21 cellular contexts compared by ENCODE assay signal in genomic region chr3:52461874-52462273, GRCh38. TPM values are rescaled to one million over a fixed set of nuclear protein-coding genes. Genes with fewer than 3 reads are reported as not detected.
DNase-seq lines count a peak whose midpoint lies in the region; TF ChIP-seq lines count a peak whose summit lies in the region.
"Had no signal": no experiment of that assay in that cellular context is flagged by ENCODE, and none has a peak within 500 bp of the region (broad histone marks: within the 10 kb centered on the region; RNA-seq: fewer than 3 reads in every experiment).

No MANE protein-coding gene starts in this region.

- H3K36me3 ChIP-seq in neuronal stem cell (replicated peaks in 1 of 2; ENCODE audit: control insufficient read depth in 2 of 2, insufficient read depth in 2 of 2, low read length in 2 of 2): peaks cover 36 to 98% of the 10 kb centered on the region in 2 donors

- no peak overlapping the region for H4K8ac ChIP-seq in neuronal stem cell (ENCODE audit: low read depth, low read length)

- H3K18ac ChIP-seq in neuronal stem cell (ENCODE audit: low read length): no peak overlapping the region

- peak overlapping the region; percentile 14 for H3K4me2 ChIP-seq in neuronal stem cell (ENCODE audit: insufficient read depth, low read length, poor library complexity, severe bottlenecking)
- H3K4me2 ChIP-seq: GM23338 had no signal

- H4K91ac ChIP-seq in neuronal stem cell (ENCODE audit: low read depth, low read length, poor library complexity): no peak overlapping the region

- H3K9ac ChIP-seq in neuronal stem cell (ENCODE audit: low read depth, low read length, poor library complexity): no peak overlapping the region

- no peak for TF ChIP-seq CTCF in RWPE1 (conservative IDR thresholded peaks at IDR 0.05; ENCODE audit: low read depth)

- DNase-seq in AG08395 (ENCODE audit: low spot score): peak; percentile 42
- DNase-seq in RWPE1 (ENCODE audit: low spot score): no peak
- DNase-seq in fibroblast of gingiva (ENCODE audit: low read depth): peak; percentile 50
- no peak for DNase-seq in neuronal stem cell (ENCODE audit: low spot score)
- DNase-seq in mesenteric fat pad (ENCODE audit: low spot score): no peak
- DNase-seq in UCSD-AML1 (lab: John Stamatoyannopoulos, UW; ENCODE audit: unreplicated experiment): no peak
- no peak for DNase-seq in stimulated activated CD4-positive, alpha-beta T cell treated with anti-CD3 and anti-CD28 coated beads, Interleukin-2, amount 100 ng/mL, for 24 hours
- no peak for DNase-seq in COR-L47 (lab: John Stamatoyannopoulos, UW)
- DNase-seq: CD4-positive, CD25-positive, alpha-beta regulatory T cell; DMS79 treated with DMSO at 0.1 percent for 48 hours; KBM-7; NCI-H1092 treated with DMSO at 0.1 percent for 48 hours; NCI-H1436 treated with DMSO at 0.1 percent for 48 hours; NCI-H1930; NCI-H2227 treated with DMSO at 0.1 percent for 48 hours; NCI-H510A; SJCRH30 had no signal

- H2BK12ac ChIP-seq in neuronal stem cell (ENCODE audit: low read length): no peak overlapping the region

- no peak overlapping the region for H2BK120ac ChIP-seq in neuronal stem cell (ENCODE audit: low read depth, low read length)

- no peak overlapping the region for H3K4ac ChIP-seq in neuronal stem cell (ENCODE audit: low read length)

- H2AK5ac ChIP-seq in neuronal stem cell (ENCODE audit: low read depth, low read length): no peak overlapping the region

- H3K27ac ChIP-seq in RWPE1 (peak overlapping the region; percentile 27), neuronal stem cell (replicated peaks; ENCODE audit: low read length) (no peak overlapping the region)
- H3K27ac ChIP-seq: HL-60, SJCRH30 had no signal

- peaks cover 0 to 2% of the 10 kb centered on the region in 2 donors for H3K9me3 ChIP-seq in neuronal stem cell (replicated peaks in 1 of 2; ENCODE audit: control insufficient read depth in 2 of 2, insufficient read depth in 1 of 2, low read depth in 1 of 2, low read length in 2 of 2)
- H3K9me3 ChIP-seq: HAP-1, SJCRH30 had no signal

- no peaks in the 10 kb centered on the region for H3K27me3 ChIP-seq in neuronal stem cell (ENCODE audit: control insufficient read depth in 3 of 3, insufficient read depth in 3 of 3, low read depth in 1 of 3, low read length in 3 of 3)
- H3K27me3 ChIP-seq: SJCRH30 had no signal

- H3K23ac ChIP-seq in neuronal stem cell (ENCODE audit: low read depth, low read length, poor library complexity): no peak overlapping the region

- no peak overlapping the region for H2BK5ac ChIP-seq in neuronal stem cell (ENCODE audit: low read length)

- WGBS in neuronal stem cell (ENCODE audit: extremely low coverage in 2 of 2, insufficient read length in 2 of 2, insufficient replicate concordance in 1 of 2), 2 donors: no CpG with 5 or more reads among the region's 6 CpGs

- peaks cover 15% of the 10 kb centered on the region for H3K79me1 ChIP-seq in neuronal stem cell (ENCODE audit: low read depth, low read length)

- POLR2A ChIA-PET in RWPE1 (lab: Yijun Ruan, JAX; ENCODE audit: low non-redundant PET): interaction anchor here (0.6 kb wide), 1 partner anchor 81 kb away, joined by 3 read pairs; no protein-coding TSS in a partner anchor

- H3K14ac ChIP-seq in neuronal stem cell (ENCODE audit: low read length): no peak overlapping the region

- H3K4me3 ChIP-seq in neuronal stem cell (ENCODE audit: low read length in 2 of 2): no peak overlapping the region
- H3K4me3 ChIP-seq: GM23338, HAP-1, SJCRH30 had no signal

- no peak overlapping the region for H2BK15ac ChIP-seq in neuronal stem cell (ENCODE audit: low read length)

- H2AFZ ChIP-seq in neuronal stem cell (ENCODE audit: low read length): no peak overlapping the region
- H2AFZ ChIP-seq: GM23338 had no signal

- H3K4me1 ChIP-seq in neuronal stem cell (ENCODE audit: control insufficient read depth in 2 of 2, insufficient read depth in 1 of 2, low read depth in 1 of 2, low read length in 2 of 2): peaks cover 2 to 3% of the 10 kb centered on the region in 2 donors

- CTCF ChIA-PET in RWPE1 (lab: Yijun Ruan, JAX): interaction anchor here (0.9 kb wide), 1 partner anchor 65 kb away, joined by 3 read pairs; no protein-coding TSS in a partner anchor

RNA-seq across cellular contexts. Expression of gene NISCH, which starts 6.5 kb away (rescaled TPM):
- 58.8 TPM for polyA plus RNA-seq in neuronal stem cell (2013, experiment 1 of 2)
- polyA plus RNA-seq in neuronal stem cell (2013, experiment 2 of 2): 58.4 TPM
- 71.6 TPM for total RNA-seq in mesenteric fat pad

RNA-seq across cellular contexts. Expression of gene TNNC1, which starts 8.0 kb away (rescaled TPM):
- polyA plus RNA-seq in neuronal stem cell (2013, experiment 1 of 2): 7.4 TPM
- 6.4 TPM for polyA plus RNA-seq in neuronal stem cell (2013, experiment 2 of 2)
- not detected for total RNA-seq in mesenteric fat pad

RNA-seq across cellular contexts. Expression of gene SEMA3G, which starts 17.0 kb away (rescaled TPM):
- 0.77 TPM for polyA plus RNA-seq in neuronal stem cell (2013, experiment 1 of 2)
- 0.87 TPM for polyA plus RNA-seq in neuronal stem cell (2013, experiment 2 of 2)
- total RNA-seq in mesenteric fat pad: 144 TPM
- polyA plus RNA-seq: BJ had no signal

RNA-seq across cellular contexts. Expression of gene STAB1, which starts 33.3 kb away (rescaled TPM):
- polyA plus RNA-seq in neuronal stem cell (2013, experiment 1 of 2): 0.10 TPM
- 0.03 TPM for polyA plus RNA-seq in neuronal stem cell (2013, experiment 2 of 2)
- 557 TPM for total RNA-seq in mesenteric fat pad
- total RNA-seq: SJCRH30 had no signal
- polyA plus RNA-seq: CD4-positive, CD25-positive, alpha-beta regulatory T cell had no signal

RNA-seq across cellular contexts. Expression of gene PHF7, which starts 51.4 kb away (rescaled TPM):
- 23.3 TPM for polyA plus RNA-seq in neuronal stem cell (2013, experiment 1 of 2)
- polyA plus RNA-seq in neuronal stem cell (2013, experiment 2 of 2): 25.3 TPM
- total RNA-seq in mesenteric fat pad: 10.1 TPM

Comparison
In these comparisons a context has a peak if more than half of its experiments do, and no peak if none do; other contexts are left out.
1. DNase-seq: peak in AG08395 (single experiment) and fibroblast of gingiva (single experiment); none in RWPE1 (single experiment), neuronal stem cell (single experiment), mesenteric fat pad (single experiment), UCSD-AML1 (single experiment), stimulated activated CD4-positive, alpha-beta T cell treated with anti-CD3 and anti-CD28 coated beads, Interleukin-2, amount 100 ng/mL, for 24 hours (0 of 2) and COR-L47 (single experiment).